ENCODE assay signal across 11 cellular contexts in the genomic region with DNA sequence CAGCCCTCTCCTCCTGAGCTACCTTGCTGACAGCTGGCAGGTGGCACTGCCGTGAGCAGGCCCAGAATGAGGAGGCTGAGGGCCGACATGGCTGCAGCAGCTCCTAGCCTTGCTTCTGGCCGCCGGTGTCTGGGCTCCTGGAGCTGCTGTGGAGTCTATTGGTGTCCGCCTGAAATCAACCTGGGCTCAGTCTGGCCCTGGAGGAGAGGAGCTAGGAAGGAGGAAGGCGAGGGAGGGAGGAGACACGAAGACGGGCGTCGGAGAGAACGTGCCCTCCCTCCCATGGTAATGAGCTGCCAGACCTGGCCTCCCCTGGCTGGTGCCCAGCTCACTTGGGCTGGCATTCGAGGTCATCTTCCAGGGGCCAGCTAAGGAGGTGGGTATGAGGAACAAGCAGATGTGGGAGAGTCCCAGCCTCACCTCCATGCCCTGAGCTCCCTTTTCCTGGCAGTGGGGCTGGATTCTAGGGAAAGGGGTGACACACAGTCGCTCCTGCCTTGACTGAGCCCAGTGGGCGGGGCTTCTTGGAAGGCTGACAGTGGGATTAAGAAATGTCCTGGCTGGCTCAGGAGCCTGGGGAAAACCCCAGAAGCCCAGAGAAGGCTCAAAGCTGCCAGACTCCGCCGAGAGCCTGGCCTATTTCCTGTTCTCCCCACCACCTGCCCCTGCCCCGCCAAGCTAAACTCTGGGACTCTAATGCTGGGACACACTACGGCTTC. TPM values are rescaled to one million over a fixed set of nuclear protein-coding genes. Genes with fewer than 3 reads are reported as not detected.
DNase-seq lines count a peak whose midpoint lies in the region; ATAC-seq and TF ChIP-seq lines count a peak whose summit lies in the region.
"Had no signal": no experiment of that assay in that cellular context is flagged by ENCODE, and none has a peak within 500 bp of the region (broad histone marks: within the 10 kb centered on the region; RNA-seq: fewer than 3 reads in every experiment).

A gene with protein sequence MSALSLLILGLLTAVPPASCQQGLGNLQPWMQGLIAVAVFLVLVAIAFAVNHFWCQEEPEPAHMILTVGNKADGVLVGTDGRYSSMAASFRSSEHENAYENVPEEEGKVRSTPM (minus strand): TSS at position 193 of the 719 bp plus-strand sequence. CDS start 104 bp downstream, at position 89.

- H3K4me2 ChIP-seq in mesendoderm (ENCODE audit: low read length) (no peak within 1 kb of the TSS), PC-3 (ENCODE audit: low read length) (no peak within 1 kb of the TSS)

- no CpG with 5 or more reads among the region's 18 CpGs for WGBS in mesendoderm (ENCODE audit: extremely low coverage, insufficient coverage, low lambda C conversion rate)
- 11 to 13% methylated on average over 18 of the region's 18 CpGs for WGBS in aorta, 2 donors

- no peaks in the 10 kb centered on the region for H3K79me2 ChIP-seq in mesendoderm (ENCODE audit: control insufficient read depth, insufficient read depth, low read length)
- H3K79me2 ChIP-seq in PC-3 (ENCODE audit: low read length): no peaks in the 10 kb centered on the region

- H2BK5ac ChIP-seq in mesendoderm (ENCODE audit: low read length): no peak within 1 kb of the TSS

- H3K4me1 Mint-ChIP-seq in natural killer cell: peaks cover 5% of the 10 kb centered on the region in 2 donors
- H3K4me1 Mint-ChIP-seq in natural killer cell treated with Interleukin-12 subunit alpha and Interleukin-12 subunit beta and Interleukin-15 and Interleukin-18, amount 100 ng/mL, for 72 hours (ENCODE audit: low read depth in 2 of 2): peaks cover 0 to 7% of the 10 kb centered on the region in 2 donors
- peaks cover 0 to 2% of the 10 kb centered on the region in 2 donors for H3K4me1 Mint-ChIP-seq in immature natural killer cell

- peaks cover 3% of the 10 kb centered on the region for H3K4me1 ChIP-seq in mesendoderm (ENCODE audit: control insufficient read depth, low read depth, low read length)
- peaks cover 0 to 3% of the 10 kb centered on the region in 2 donors for H3K4me1 ChIP-seq in aorta (ENCODE audit: control insufficient read depth in 1 of 2, insufficient read depth in 2 of 2, low read length in 2 of 2)
- H3K4me1 ChIP-seq in PC-3 (ENCODE audit: insufficient read depth, low read length): no peaks in the 10 kb centered on the region

- DNase-seq in natural killer cell: peak; percentile 10
- no peak for DNase-seq in natural killer cell treated with Interleukin-12 subunit alpha and Interleukin-12 subunit beta and Interleukin-15 and Interleukin-18, amount 100 ng/mL, for 72 hours (ENCODE audit: low spot score)
- peak; percentile 72 for DNase-seq in epithelial cell of prostate (ENCODE audit: low read depth, low spot score)
- peak; percentile 53 for DNase-seq in mesendoderm
- DNase-seq in aorta: peak; percentile 94
- DNase-seq in immature natural killer cell: no peak
- no peak for DNase-seq in middle frontal gyrus (ENCODE audit: extremely low spot score, low spot score)
- no peak for DNase-seq in PC-3
- DNase-seq: COR-L47 had no signal

- H2BK120ac ChIP-seq in mesendoderm (ENCODE audit: low read depth, low read length): no peak within 1 kb of the TSS

- H4K20me1 ChIP-seq in PC-3 (ENCODE audit: low read length): no peaks in the 10 kb centered on the region

- no peaks in the 10 kb centered on the region for H3K36me3 ChIP-seq in mesendoderm (ENCODE audit: control insufficient read depth, insufficient read depth, low read length)
- H3K36me3 ChIP-seq in aorta (ENCODE audit: control insufficient read depth in 1 of 2, insufficient read depth in 2 of 2, low read length in 1 of 2): no peaks in the 10 kb centered on the region
- no peaks in the 10 kb centered on the region for H3K36me3 ChIP-seq in PC-3 (ENCODE audit: low read depth, low read length)

- H3K4me3 ChIP-seq in mesendoderm (ENCODE audit: low read length) (no peak within 1 kb of the TSS), aorta (ENCODE audit: low read length in 2 of 2) (no peak within 1 kb of the TSS), PC-3 (ENCODE audit: low read length) (no peak within 1 kb of the TSS)

- H3K36me3 Mint-ChIP-seq in natural killer cell: no peaks in the 10 kb centered on the region
- no peaks in the 10 kb centered on the region for H3K36me3 Mint-ChIP-seq in natural killer cell treated with Interleukin-12 subunit alpha and Interleukin-12 subunit beta and Interleukin-15 and Interleukin-18, amount 100 ng/mL, for 72 hours
- no peaks in the 10 kb centered on the region for H3K36me3 Mint-ChIP-seq in immature natural killer cell
- H3K36me3 Mint-ChIP-seq: brain had no signal

- H3K9me3 ChIP-seq in aorta (ENCODE audit: control insufficient read depth, low read length) (no peaks in the 10 kb centered on the region), PC-3 (ENCODE audit: low read length) (no peaks in the 10 kb centered on the region)

- H3K9me3 Mint-ChIP-seq in natural killer cell (no peaks in the 10 kb centered on the region), immature natural killer cell (peaks cover 0 to 1% (median 0%) of the 10 kb centered on the region in 6 donors)
- no peaks in the 10 kb centered on the region for H3K9me3 Mint-ChIP-seq in natural killer cell treated with Interleukin-12 subunit alpha and Interleukin-12 subunit beta and Interleukin-15 and Interleukin-18, amount 100 ng/mL, for 72 hours

- BruUV-seq in PC-3 (replicated peaks; lab: Mats Ljungman, UMichigan): no TSS peak

- no peak within 1 kb of the TSS for H2BK15ac ChIP-seq in mesendoderm (replicated peaks; ENCODE audit: low read depth)

- H3K56ac ChIP-seq in mesendoderm (ENCODE audit: low read length): no peak within 1 kb of the TSS

- TF ChIP-seq CTCF in natural killer cell (IDR thresholded peaks at IDR 0.05): no peak
- no peak for TF ChIP-seq CTCF in PC-3 (conservative IDR thresholded peaks at IDR 0.05; ENCODE audit: low read depth, low read length)

- no peak within 1 kb of the TSS for H3K27ac Mint-ChIP-seq in natural killer cell
- H3K27ac Mint-ChIP-seq in natural killer cell treated with Interleukin-12 subunit alpha and Interleukin-12 subunit beta and Interleukin-15 and Interleukin-18, amount 100 ng/mL, for 72 hours: no peak within 1 kb of the TSS
- H3K27ac Mint-ChIP-seq in immature natural killer cell: no peak within 1 kb of the TSS

- H3K4me3 Mint-ChIP-seq in natural killer cell: no peak within 1 kb of the TSS
- H3K4me3 Mint-ChIP-seq in natural killer cell treated with Interleukin-12 subunit alpha and Interleukin-12 subunit beta and Interleukin-15 and Interleukin-18, amount 100 ng/mL, for 72 hours: no peak within 1 kb of the TSS
- no peak within 1 kb of the TSS for H3K4me3 Mint-ChIP-seq in immature natural killer cell
- H3K4me3 Mint-ChIP-seq: brain had no signal

- intact Hi-C loops in natural killer cell (cut with micrococcal nuclease): loop anchor here (10.0 kb wide), 1 partner anchor 245 kb away; a partner anchor contains a TSS
- intact Hi-C loops in aorta (cut with DNase I): loop anchor here (5.0 to 10.0 kb wide), 5 partner anchors 127 to 537 kb away; no protein-coding TSS in a partner anchor
- intact Hi-C loops in PC-3 (cut with micrococcal nuclease): no loop called here

- no peaks in the 10 kb centered on the region for H3F3A ChIP-seq in PC-3 (ENCODE audit: low read length, unreplicated experiment)

- H3K27ac ChIP-seq in epithelial cell of prostate (peak within 1 kb of the TSS; percentile 81), mesendoderm (ENCODE audit: low read depth, low read length) (no peak within 1 kb of the TSS), aorta (ENCODE audit: low read depth in 1 of 2, low read length in 2 of 2) (peak within 1 kb of the TSS; percentile 17 to 83), PC-3 (ENCODE audit: low read length) (no peak within 1 kb of the TSS)

- H3K9ac ChIP-seq in mesendoderm (ENCODE audit: low read length) (no peak within 1 kb of the TSS), PC-3 (ENCODE audit: low read length) (no peak within 1 kb of the TSS)

- no peak within 1 kb of the TSS for H2AFZ ChIP-seq in PC-3 (ENCODE audit: low read length)

- H3K27me3 Mint-ChIP-seq in natural killer cell (ENCODE audit: low read depth in 2 of 2) (peaks cover 5 to 13% of the 10 kb centered on the region in 2 donors), immature natural killer cell (ENCODE audit: low read depth in 3 of 3) (peaks cover 1 to 7% (median 2%) of the 10 kb centered on the region in 3 donors)
- peaks cover 8% of the 10 kb centered on the region in 2 donors for H3K27me3 Mint-ChIP-seq in natural killer cell treated with Interleukin-12 subunit alpha and Interleukin-12 subunit beta and Interleukin-15 and Interleukin-18, amount 100 ng/mL, for 72 hours

- H4K8ac ChIP-seq in mesendoderm (ENCODE audit: low read depth, low read length): no peak within 1 kb of the TSS

- H3K18ac ChIP-seq in mesendoderm (ENCODE audit: low read length): no peak within 1 kb of the TSS

- POLR2A ChIA-PET in PC-3 (lab: Charles Lee; ENCODE audit: unreplicated experiment): no interaction called here

- CTCF ChIA-PET in PC-3 (lab: Charles Lee): interaction anchor here (0.8 to 0.9 kb wide), 2 partner anchors 11 to 73 kb away, joined by 3 to 4 read pairs; no protein-coding TSS in a partner anchor

- H2AK5ac ChIP-seq in mesendoderm (ENCODE audit: low read length): no peak within 1 kb of the TSS

- no peak for ATAC-seq in natural killer cell
- ATAC-seq in natural killer cell treated with Interleukin-12 subunit alpha and Interleukin-12 subunit beta and Interleukin-15 and Interleukin-18, amount 100 ng/mL, for 72 hours: no peak
- peak; percentile 90 for ATAC-seq in aorta (ENCODE audit: low FRiP score)
- no peak for ATAC-seq in PC-3
- ATAC-seq: Panc1 had no signal

- H3K9me2 ChIP-seq in PC-3 (replicated peaks; ENCODE audit: low read length): no peaks in the 10 kb centered on the region

- H3K23ac ChIP-seq in mesendoderm (ENCODE audit: low read length): peak within 1 kb of the TSS; percentile 30

- H3K4ac ChIP-seq in mesendoderm (ENCODE audit: low read depth, low read length): no peak within 1 kb of the TSS

- no peaks in the 10 kb centered on the region for H3K27me3 ChIP-seq in mesendoderm (ENCODE audit: insufficient read depth, low read length, poor library complexity)
- H3K27me3 ChIP-seq in aorta (ENCODE audit: control insufficient read depth in 1 of 2, insufficient read depth in 2 of 2, low read length in 1 of 2): no peaks in the 10 kb centered on the region
- H3K27me3 ChIP-seq in PC-3 (ENCODE audit: low read length): no peaks in the 10 kb centered on the region

- no peak within 1 kb of the TSS for H4K5ac ChIP-seq in mesendoderm (ENCODE audit: low read length)

- H3K79me1 ChIP-seq in mesendoderm (ENCODE audit: low read length): no peaks in the 10 kb centered on the region

RNA-seq across cellular contexts. Expression of the gene that starts here (rescaled TPM):
- total RNA-seq in natural killer cell (under 1 TPM in 1 of 3 donors, not detected in 2; 0.54 TPM), aorta (1 to 10 TPM in 1 of 2 donors, under 1 TPM in 1; 0.71 to 3.7 TPM), PC-3 (2014; rRNA removed) (not detected in 2 replicates)
- not detected for total RNA-seq in natural killer cell treated with Interleukin-12 subunit alpha and Interleukin-12 subunit beta and Interleukin-15 and Interleukin-18, amount 100 ng/mL, for 72 hours
- 0.06 TPM for polyA plus RNA-seq in mesendoderm (2013, experiment 1 of 2)
- not detected for polyA plus RNA-seq in mesendoderm (2013, experiment 2 of 2)
- polyA plus RNA-seq in aorta (1 to 10 TPM; 1.3 to 2.1 TPM), immature natural killer cell (1 to 10 TPM in 1 of 3 donors, under 1 TPM in 1, not detected in 1; 0.58 to 7.5 TPM)

Comparison
In these comparisons a context has a peak if more than half of its experiments do, and no peak if none do; other contexts are left out.
1. Peak in DNase-seq in natural killer cell; RNA of the gene not detected or under 1 TPM.
2. DNase-seq: peak in epithelial cell of prostate (single experiment), mesendoderm (single experiment) and aorta (2 of 2); none in natural killer cell treated with Interleukin-12 subunit alpha and Interleukin-12 subunit beta and Interleukin-15 and Interleukin-18, amount 100 ng/mL, for 72 hours (single experiment), immature natural killer cell (0 of 3), middle frontal gyrus (single experiment) and PC-3 (single experiment).
3. H3K27ac ChIP-seq: peak in epithelial cell of prostate (single experiment) and aorta (2 of 2); none in mesendoderm (single experiment) and PC-3 (single experiment).